3 cellular contexts compared by ENCODE assay signal in genomic region chr4:1987296-1987695, GRCh38.
TF ChIP-seq lines count a peak whose summit lies in the region.

No MANE protein-coding gene starts in this region.

TF ChIP-seq in SK-N-SH, 30 proteins besides CTCF, POLR2A, EP300 and RAD21:
- no peak for TF ChIP-seq POLR2AphosphoS5 (IDR thresholded peaks at IDR 0.05; ENCODE audit: low read depth, low read length)
- no peak for TF ChIP-seq TAF1 (IDR thresholded peaks at IDR 0.05; ENCODE audit: borderline replicate concordance, low read depth, low read length)
- TF ChIP-seq USF1 (IDR thresholded peaks at IDR 0.05; ENCODE audit: borderline replicate concordance, low read depth), result no peak

TF ChIP-seq in SK-N-SH treated with all-trans-retinoic acid at 6 μM for 48 hours, 23 proteins besides CTCF, POLR2A, EP300 and RAD21:
- TF ChIP-seq GLIS3 (CRISPR knock-in tag; IDR thresholded peaks at IDR 0.05) (no peak), ZNF70 (CRISPR knock-in tag; IDR thresholded peaks at IDR 0.05) (no peak), ESRRG (CRISPR knock-in tag; IDR thresholded peaks at IDR 0.05) (no peak), RARB (CRISPR knock-in tag; IDR thresholded peaks at IDR 0.05) (no peak), SNAI2 (CRISPR knock-in tag; IDR thresholded peaks at IDR 0.05) (no peak), ZFP30 (CRISPR knock-in tag; IDR thresholded peaks at IDR 0.05) (no peak), ISL1 (CRISPR knock-in tag; IDR thresholded peaks at IDR 0.05) (no peak), BACH2 (CRISPR knock-in tag; IDR thresholded peaks at IDR 0.05; ENCODE audit: borderline replicate concordance) (no peak), TCF4 (CRISPR knock-in tag; IDR thresholded peaks at IDR 0.05; ENCODE audit: borderline replicate concordance) (no peak), ZNF565 (CRISPR knock-in tag; conservative IDR thresholded peaks at IDR 0.05; ENCODE audit: low read depth) (no peak), ARNTL (CRISPR knock-in tag; IDR thresholded peaks at IDR 0.05; ENCODE audit: borderline replicate concordance, low read depth) (no peak), CSRNP3 (CRISPR knock-in tag; IDR thresholded peaks at IDR 0.05) (no peak), ZFP3 (CRISPR knock-in tag; IDR thresholded peaks at IDR 0.05) (no peak), PATZ1 (CRISPR knock-in tag; IDR thresholded peaks at IDR 0.05; ENCODE audit: borderline replicate concordance) (no peak), CSDC2 (CRISPR knock-in tag; IDR thresholded peaks at IDR 0.05) (no peak), ZC3H10 (CRISPR knock-in tag; IDR thresholded peaks at IDR 0.05) (no peak), ZNF8 (CRISPR knock-in tag; IDR thresholded peaks at IDR 0.05) (no peak), PPARA (CRISPR knock-in tag; IDR thresholded peaks at IDR 0.05; ENCODE audit: borderline replicate concordance) (no peak), TOX (CRISPR knock-in tag; IDR thresholded peaks at IDR 0.05; ENCODE audit: borderline replicate concordance) (no peak)

TF ChIP-seq in IMR-90, 13 proteins besides CTCF, POLR2A, EP300 and RAD21:
- no peak for TF ChIP-seq USF2 (IDR thresholded peaks at IDR 0.05; ENCODE audit: low read depth, low read length)
- no peak for TF ChIP-seq RCOR1 (IDR thresholded peaks at IDR 0.05; ENCODE audit: insufficient replicate concordance, low read length)
- no peak for TF ChIP-seq NFE2L2 (IDR thresholded peaks at IDR 0.05; ENCODE audit: low read depth, low read length)
- no peak for TF ChIP-seq CEBPB (IDR thresholded peaks at IDR 0.05; ENCODE audit: low read depth, low read length)
